ENCODE assay signal across 8 cellular contexts in the genomic region with DNA sequence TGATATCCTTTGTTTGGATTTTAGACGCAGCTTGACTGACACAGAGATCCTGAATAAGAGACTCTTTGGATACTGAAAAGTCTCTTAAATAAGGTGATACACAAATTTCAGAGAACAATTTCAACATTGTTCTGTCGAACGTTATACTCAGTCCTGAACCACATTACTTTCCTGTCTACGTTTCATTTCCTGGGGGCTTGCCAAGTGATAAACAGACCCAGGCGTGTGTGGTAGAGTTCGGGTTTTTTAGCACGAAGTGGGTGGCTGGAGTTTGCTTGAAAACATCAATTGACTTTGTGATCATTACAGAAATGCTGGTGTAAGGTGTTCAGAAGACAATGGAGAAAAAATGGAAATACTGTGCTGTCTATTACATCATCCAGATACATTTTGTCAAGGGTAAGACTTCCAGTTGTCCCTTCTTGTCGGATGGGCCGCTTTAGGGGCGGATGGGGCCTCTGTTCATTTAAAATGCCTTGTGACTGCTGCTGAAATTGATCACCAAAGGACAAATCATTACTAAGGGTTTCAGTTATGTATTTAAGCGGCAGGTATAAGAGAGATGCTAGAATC. TPM values are rescaled to one million over a fixed set of nuclear protein-coding genes. Genes with fewer than 3 reads are reported as not detected.
DNase-seq lines count a peak whose midpoint lies in the region; ATAC-seq and TF ChIP-seq lines count a peak whose summit lies in the region.

Gene CD96, plus strand, starts transcription at position 287 of the 573 bp plus-strand sequence. Its CDS starts 52 bp downstream, at position 339.

- intact Hi-C loops in right cardiac atrium (cut with DNase I), result no loop called here
- intact Hi-C loops in left ventricle myocardium superior (cut with micrococcal nuclease), result no loop called here
- intact Hi-C loops in lower leg skin (cut with DNase I; ENCODE audit: low total_unique reads), result no loop called here

- 44% methylated on average over 11 of the region's 11 CpGs for WGBS in right cardiac atrium
- 42 to 48% methylated on average over 11 of the region's 11 CpGs for WGBS in lower leg skin, 2 donors

- ATAC-seq in right cardiac atrium (no peak), left ventricle myocardium superior (no peak)

- no peak for TF ChIP-seq CTCF in lower leg skin (IDR thresholded peaks at IDR 0.05)

- DNase-seq in right cardiac atrium (no peak), left ventricle myocardium superior (no peak), SJSA1 (ENCODE audit: low read depth in 1 of 2, low spot score in 2 of 2) (peak; percentile 58 to 61), NCI-H774 (lab: John Stamatoyannopoulos, UW) (no peak), lower leg skin (ENCODE audit: low spot score in 2 of 2) (no peak), GM03348 (ENCODE audit: low spot score) (no peak)
- DNase-seq in activated naive CD8-positive, alpha-beta T cell treated with anti-CD3 and anti-CD28 coated beads, Interleukin-2, amount 50 U/mL, for 16 hours (ENCODE audit: low read depth, low spot score), result peak; percentile 45
- peak; percentile 80 for DNase-seq in stimulated activated CD4-positive, alpha-beta T cell treated with anti-CD3 and anti-CD28 coated beads, Interleukin-1b, Interleukin-23, amount 100 ng/mL, for 48 hours

- no peak for TF ChIP-seq POLR2A in lower leg skin (IDR thresholded peaks at IDR 0.05)

- no peaks in the 10 kb centered on the region for H3K36me3 ChIP-seq in SJSA1

- H3K27ac ChIP-seq in right cardiac atrium (ENCODE audit: low read length), result no peak within 1 kb of the TSS
- peak within 1 kb of the TSS; percentile 3; the same call in 1 of the 2 replicates for H3K27ac ChIP-seq in SJSA1

- H3K4me1 ChIP-seq in right cardiac atrium (ENCODE audit: control insufficient read depth, insufficient read depth, low read length) (no peaks in the 10 kb centered on the region), SJSA1 (replicated peaks) (peaks cover 40% of the 10 kb centered on the region)

- no peaks in the 10 kb centered on the region for H3K27me3 ChIP-seq in right cardiac atrium (ENCODE audit: control insufficient read depth, insufficient read depth)
- H3K27me3 ChIP-seq in SJSA1 (replicated peaks), result no peaks in the 10 kb centered on the region

- H3K4me3 ChIP-seq in right cardiac atrium (ENCODE audit: low read length) (peak within 1 kb of the TSS; percentile 24), SJSA1 (no peak within 1 kb of the TSS), lower leg skin (ENCODE audit: low read depth, poor library complexity, severe bottlenecking) (no peak within 1 kb of the TSS)

- no peaks in the 10 kb centered on the region for H3K9me3 ChIP-seq in right cardiac atrium (ENCODE audit: control insufficient read depth, low read length)
- H3K9me3 ChIP-seq in SJSA1 (replicated peaks), result no peaks in the 10 kb centered on the region

RNA-seq across cellular contexts. Expression of gene CD96, which starts in this region (rescaled TPM):
- total RNA-seq in right cardiac atrium (1 to 10 TPM in 1 of 4 donors, under 1 TPM in 3; 0.14 to 1.9 (median 0.49) TPM), left ventricle myocardium superior (0.32 TPM), lower leg skin (1 to 10 TPM in 1 of 4 donors, under 1 TPM in 3; 0.27 to 2.1 (median 0.72) TPM)
- polyA plus RNA-seq in right cardiac atrium, result 0.16 TPM
- 0.13 and 0.38 TPM in 2 replicates for total RNA-seq in SJSA1 (2014; rRNA removed; shearing (Covaris generic))

Comparison
In these comparisons a context has a peak if more than half of its experiments do, and no peak if none do; other contexts are left out.
1. Peak in DNase-seq and H3K27ac ChIP-seq in SJSA1; RNA of the gene not detected or under 1 TPM.
2. DNase-seq: peak in activated naive CD8-positive, alpha-beta T cell treated with anti-CD3 and anti-CD28 coated beads, Interleukin-2, amount 50 U/mL, for 16 hours (single experiment) and stimulated activated CD4-positive, alpha-beta T cell treated with anti-CD3 and anti-CD28 coated beads, Interleukin-1b, Interleukin-23, amount 100 ng/mL, for 48 hours (single experiment); none in right cardiac atrium (0 of 3), left ventricle myocardium superior (single experiment), NCI-H774 (single experiment), lower leg skin (0 of 2) and GM03348 (single experiment).